10 cellular contexts compared by ENCODE assay signal in the genomic region with DNA sequence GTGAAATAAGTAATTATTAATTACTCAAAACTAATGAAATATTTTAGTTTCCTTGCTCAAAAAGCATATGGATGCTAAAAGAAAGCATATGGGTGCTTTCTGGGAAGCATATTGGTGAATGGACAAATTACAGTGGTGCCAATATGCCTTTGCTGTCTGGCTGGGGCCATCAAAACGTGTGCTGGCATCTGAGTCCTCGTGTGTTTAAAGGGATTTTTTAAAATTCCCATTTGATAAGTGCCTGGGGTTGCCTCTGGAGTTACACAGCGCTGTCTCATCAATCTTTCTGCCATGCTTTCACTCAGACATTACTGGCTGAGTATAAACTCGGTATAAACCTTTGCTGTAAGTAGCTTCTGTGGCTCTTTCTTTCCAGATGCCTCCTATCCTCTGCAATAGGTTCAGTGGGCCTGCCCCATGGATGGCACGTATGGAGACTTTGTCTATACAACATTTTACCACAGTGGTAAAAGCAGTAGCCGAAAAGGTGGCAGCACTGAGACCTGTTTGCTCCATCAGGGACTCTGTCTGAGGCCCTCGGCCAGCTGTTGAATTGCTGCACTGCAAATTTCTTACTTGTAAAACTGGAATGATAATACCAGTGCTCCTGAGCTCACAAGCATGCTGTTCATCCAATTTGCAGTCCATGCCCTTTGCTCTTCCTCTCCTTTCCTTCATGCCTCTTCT.
DNase-seq lines count a peak whose midpoint lies in the region; ATAC-seq and TF ChIP-seq lines count a peak whose summit lies in the region.
"Had no signal": no experiment of that assay in that cellular context is flagged by ENCODE, and none has a peak within 500 bp of the region (broad histone marks: within the 10 kb centered on the region; RNA-seq: fewer than 3 reads in every experiment).

No MANE protein-coding gene starts in this region.

- no peak overlapping the region for H3K9ac ChIP-seq in OCI-LY1 (ENCODE audit: low read length)

- H2AFZ ChIP-seq in OCI-LY1 (ENCODE audit: low read length): no peak overlapping the region

- H3K9me3 ChIP-seq in BE2C: no peaks in the 10 kb centered on the region
- H3K9me3 ChIP-seq in OCI-LY1 (ENCODE audit: low read length): no peaks in the 10 kb centered on the region
- H3K9me3 ChIP-seq in upper lobe of right lung: no peaks in the 10 kb centered on the region

- no peak overlapping the region for H3K27ac ChIP-seq in OCI-LY1 (ENCODE audit: low read depth, low read length, poor library complexity, severe bottlenecking)
- H3K27ac ChIP-seq in epithelial cell of prostate: peak overlapping the region; percentile 74
- no peak overlapping the region for H3K27ac ChIP-seq in upper lobe of right lung

- no peak overlapping the region for H3K4me2 ChIP-seq in OCI-LY1 (ENCODE audit: low read length)

- H4K20me1 ChIP-seq in OCI-LY1 (ENCODE audit: insufficient read depth, low read length): no peaks in the 10 kb centered on the region

- H3K4me1 ChIP-seq in BE2C (no peaks in the 10 kb centered on the region), OCI-LY1 (ENCODE audit: insufficient read depth, low read length, severe bottlenecking) (peaks cover 39% of the 10 kb centered on the region), upper lobe of right lung (peaks cover 18% of the 10 kb centered on the region)

- H3K36me3 ChIP-seq in BE2C: no peaks in the 10 kb centered on the region
- no peaks in the 10 kb centered on the region for H3K36me3 ChIP-seq in OCI-LY1 (ENCODE audit: insufficient read depth, low read length)
- no peaks in the 10 kb centered on the region for H3K36me3 ChIP-seq in upper lobe of right lung

- ATAC-seq in omental fat pad (ENCODE audit: low FRiP score): peak; percentile 39
- no peak for ATAC-seq in HG02870 (IDR thresholded peaks at IDR 0.05; ENCODE audit: unreplicated experiment)
- ATAC-seq in HG02642 (IDR thresholded peaks at IDR 0.05; ENCODE audit: poor library complexity, unreplicated experiment): no peak
- ATAC-seq in upper lobe of right lung: no peak

- no peaks in the 10 kb centered on the region for H3F3A ChIP-seq in OCI-LY1 (ENCODE audit: insufficient read depth, low read length)

- H3K9me2 ChIP-seq in OCI-LY1 (ENCODE audit: low read depth, low read length): no peaks in the 10 kb centered on the region

- H3K4me3 ChIP-seq in BE2C (ENCODE audit: low read depth, low read length) (no peak overlapping the region), OCI-LY1 (ENCODE audit: low read depth, low read length, poor library complexity, severe bottlenecking) (no peak overlapping the region), upper lobe of right lung (no peak overlapping the region)

- no peaks in the 10 kb centered on the region; the same call in 1 of the 2 replicates for H3K27me3 ChIP-seq in BE2C
- no peaks in the 10 kb centered on the region for H3K27me3 ChIP-seq in OCI-LY1 (ENCODE audit: insufficient read depth, low read length)
- no peaks in the 10 kb centered on the region for H3K27me3 ChIP-seq in upper lobe of right lung

- peak; percentile 6; the same call in 1 of the 2 replicates for TF ChIP-seq CTCF in BE2C (IDR thresholded peaks at IDR 0.05; ENCODE audit: low read depth, low read length)
- TF ChIP-seq CTCF in OCI-LY1 (IDR thresholded peaks at IDR 0.05; ENCODE audit: low read length): peak; percentile 71
- TF ChIP-seq CTCF in omental fat pad (IDR thresholded peaks at IDR 0.05): no peak
- no peak for TF ChIP-seq CTCF in upper lobe of right lung (IDR thresholded peaks at IDR 0.05)

- intact Hi-C loops in upper lobe of right lung (cut with DNase I): no loop called here

- DNase-seq in BE2C (no peak), epithelial cell of prostate (ENCODE audit: low read depth, low spot score) (no peak), omental fat pad (ENCODE audit: low spot score) (no peak), foreskin melanocyte (no peak), upper lobe of right lung (no peak)
- DNase-seq: naive B cell, NCI-H1092 treated with DMSO at 0.1 percent for 48 hours had no signal

- H3K79me2 ChIP-seq in OCI-LY1 (ENCODE audit: insufficient read depth, low read length): no peaks in the 10 kb centered on the region

Comparison
In these comparisons a context has a peak if more than half of its experiments do, and no peak if none do; other contexts are left out.
1. CTCF ChIP-seq: peak in BE2C (single experiment) and OCI-LY1 (single experiment); none in omental fat pad (0 of 3) and upper lobe of right lung (single experiment).